In genomic region chr9:121835581-121836381, GRCh38 we compare ENCODE assay signal across 22 cellular contexts.
A peak's percentile ranks its signal among the peaks of the same experiment; 100 is the strongest.
DNase-seq lines count a peak whose midpoint lies in the region; ATAC-seq and FAIRE-seq lines count a peak whose summit lies in the region.
"Had no signal": no experiment of that assay in that cellular context is flagged by ENCODE, and none has a peak within 500 bp of the region (broad histone marks: within the 10 kb centered on the region; RNA-seq: fewer than 3 reads in every experiment).

No MANE protein-coding gene starts in this region.

- DNase-seq in ELF-1 (ENCODE audit: low read depth, low spot score) (peak; percentile 3), RCC 7860 (ENCODE audit: low spot score) (peak; percentile 13), kidney tubule cell (ENCODE audit: low spot score) (peak; percentile 29), posterior vena cava (ENCODE audit: low spot score) (peak; percentile 38), NOMO-1 (lab: John Stamatoyannopoulos, UW; ENCODE audit: unreplicated experiment in 2 of 2) (no peak)
- DNase-seq: ACHN; AML-193; Calu3; CD4-positive, alpha-beta memory T cell; DMS79; NCI-H1105 treated with DMSO at 0.1 percent for 48 hours; NCI-H187; NCI-H226; NCI-H524 treated with DMSO at 0.1 percent for 48 hours; SHP77 treated with DMSO at 0.1 percent for 48 hours had no signal

- ATAC-seq in HG03039 (IDR thresholded peaks at IDR 0.05; ENCODE audit: unreplicated experiment), result no peak
- ATAC-seq in HG02642 (IDR thresholded peaks at IDR 0.05; ENCODE audit: poor library complexity, unreplicated experiment), result no peak
- ATAC-seq: GM12878, GM23338, Panc1, SK-N-SH treated with all-trans-retinoic acid at 6 μM for 48 hours had no signal

- no peak for FAIRE-seq in RCC 7860 (lab: Jason Lieb, UNC)
- FAIRE-seq: G401.6, GM12878 had no signal

- intact Hi-C loops in posterior vena cava (cut with DNase I), result no loop called here

Comparison
In these comparisons a context has a peak if more than half of its experiments do, and no peak if none do; other contexts are left out.
1. DNase-seq: peak in ELF-1 (single experiment), RCC 7860 (single experiment), kidney tubule cell (single experiment) and posterior vena cava (single experiment); none in NOMO-1 (0 of 2).